12 cellular contexts compared by ENCODE assay signal in genomic region chr12:51369581-51369980, GRCh38. TPM values are rescaled to one million over a fixed set of nuclear protein-coding genes. Genes with fewer than 3 reads are reported as not detected.
DNase-seq lines count a peak whose midpoint lies in the region; ATAC-seq and TF ChIP-seq lines count a peak whose summit lies in the region.
"Had no signal": no experiment of that assay in that cellular context is flagged by ENCODE, and none has a peak within 500 bp of the region (broad histone marks: within the 10 kb centered on the region; RNA-seq: fewer than 3 reads in every experiment).

No MANE protein-coding gene starts in this region.

- H3K27me3 ChIP-seq in BLaER1 treated with 17β-estradiol and CSF1 and Interleukin-3, amounts not matched to agents 10 nM and 100 nM, result peaks cover 51 to 93% (median 80%) of the 10 kb centered on the region in 11 experiments
- H3K27me3 ChIP-seq in SK-N-SH (ENCODE audit: insufficient read depth), result no peaks in the 10 kb centered on the region
- H3K27me3 ChIP-seq: breast epithelium, right lobe of liver, SJCRH30 had no signal

- H3K27ac Mint-ChIP-seq in dendritic cell treated with granulocyte-macrophage colony-stimulating factor and Interleukin-4, amounts not matched to agents 40 ng/mL and 50 ng/mL, for 4 days, result peak overlapping the region; percentile 33

- intact Hi-C loops in dendritic cell treated with granulocyte-macrophage colony-stimulating factor and Interleukin-4, amounts not matched to agents 40 ng/mL and 50 ng/mL, for 4 days (cut with micrococcal nuclease), result no loop called here

- peaks cover 0 to 43% (median 18%) of the 10 kb centered on the region in 11 experiments; a peak in 10 of 22 replicates for H4K20me1 ChIP-seq in BLaER1 treated with 17β-estradiol and CSF1 and Interleukin-3, amounts not matched to agents 10 nM and 100 nM
- no peaks in the 10 kb centered on the region for H4K20me1 ChIP-seq in SK-N-SH (ENCODE audit: insufficient read depth)

- peak overlapping the region; percentile 46 for H3K4me3 Mint-ChIP-seq in dendritic cell treated with granulocyte-macrophage colony-stimulating factor and Interleukin-4, amounts not matched to agents 40 ng/mL and 50 ng/mL, for 4 days
- H3K4me3 Mint-ChIP-seq: H9 had no signal

- H3K9me3 ChIP-seq in BLaER1 treated with 17β-estradiol and CSF1 and Interleukin-3, amounts not matched to agents 10 nM and 100 nM (replicated peaks in 1 of 11), result peaks cover 0 to 19% (median 0%) of the 10 kb centered on the region in 11 experiments; a peak in 6 of 22 replicates
- H3K9me3 ChIP-seq in KOPT-K1 (ENCODE audit: insufficient read depth, low read length, poor library complexity, severe bottlenecking), result no peaks in the 10 kb centered on the region
- H3K9me3 ChIP-seq in SK-N-SH, result no peaks in the 10 kb centered on the region
- H3K9me3 ChIP-seq: breast epithelium, right lobe of liver, SJCRH30 had no signal

- peaks cover 72% of the 10 kb centered on the region for H3K36me3 Mint-ChIP-seq in dendritic cell treated with granulocyte-macrophage colony-stimulating factor and Interleukin-4, amounts not matched to agents 40 ng/mL and 50 ng/mL, for 4 days (ENCODE audit: low read depth)

- peak overlapping the region in 5 of 10 experiments; percentile 21 to 32 (median 28); a peak in 9 of 20 replicates for H3K4me3 ChIP-seq in BLaER1 treated with 17β-estradiol and CSF1 and Interleukin-3, amounts not matched to agents 10 nM and 100 nM
- no peak overlapping the region for H3K4me3 ChIP-seq in SK-N-SH (ENCODE audit: low read depth in 2 of 2, low read length in 1 of 2)
- H3K4me3 ChIP-seq: breast epithelium, right lobe of liver, SJCRH30 had no signal

- WGBS in SK-N-SH (ENCODE audit: low lambda C conversion rate), result 95% methylated on average over 4 of the region's 4 CpGs

- TF ChIP-seq CTCF in SK-N-SH (IDR thresholded peaks at IDR 0.05), result no peak

- peaks cover 15% of the 10 kb centered on the region for H3K27me3 Mint-ChIP-seq in dendritic cell treated with granulocyte-macrophage colony-stimulating factor and Interleukin-4, amounts not matched to agents 40 ng/mL and 50 ng/mL, for 4 days

- H3K9me2 ChIP-seq in SK-N-SH, result no peaks in the 10 kb centered on the region

- no peak for DNase-seq in SK-N-SH
- DNase-seq: erythroblast, H9 had no signal

- CTCF ChIA-PET in SK-N-SH (lab: Yijun Ruan, JAX), result interaction anchor here (1.0 kb wide), 1 partner anchor 28 kb away, joined by 4 read pairs; no protein-coding TSS in a partner anchor

- H3K79me2 ChIP-seq in SK-N-SH (ENCODE audit: insufficient read depth), result no peaks in the 10 kb centered on the region

- peaks cover 28 to 71% (median 44%) of the 10 kb centered on the region in 10 experiments for H3K4me1 ChIP-seq in BLaER1 treated with 17β-estradiol and CSF1 and Interleukin-3, amounts not matched to agents 10 nM and 100 nM
- H3K4me1 ChIP-seq in SK-N-SH (ENCODE audit: control insufficient read depth in 1 of 2, insufficient read depth in 2 of 2, low read depth in 1 of 2, low read length in 1 of 2), result peaks cover 8 to 29% of the 10 kb centered on the region in 2 experiments; a peak in 3 of 4 replicates
- H3K4me1 ChIP-seq: breast epithelium had no signal

- no peak for TF ChIP-seq RAD21 in SK-N-SH (IDR thresholded peaks at IDR 0.05; ENCODE audit: low read length)

- peak overlapping the region in 4 of 11 experiments; percentile 32 to 48 (median 38); a peak in 7 of 22 replicates for H3K9ac ChIP-seq in BLaER1 treated with 17β-estradiol and CSF1 and Interleukin-3, amounts not matched to agents 10 nM and 100 nM
- H3K9ac ChIP-seq in SK-N-SH, result no peak overlapping the region

- H3F3A ChIP-seq in SK-N-SH (replicated peaks; ENCODE audit: insufficient read depth), result peaks cover 12% of the 10 kb centered on the region

- POLR2A ChIA-PET in SK-N-SH (lab: Yijun Ruan, JAX), result no interaction called here

- peak overlapping the region in 9 of 11 experiments; percentile 1 to 69 (median 36); a peak in 14 of 22 replicates for H3K27ac ChIP-seq in BLaER1 treated with 17β-estradiol and CSF1 and Interleukin-3, amounts not matched to agents 10 nM and 100 nM
- H3K27ac ChIP-seq in KOPT-K1 (ENCODE audit: low read depth, low read length, poor library complexity, severe bottlenecking) (peak overlapping the region; percentile 68), SK-N-SH (ENCODE audit: low read depth in 2 of 2, low read length in 1 of 2) (no peak overlapping the region; a peak in 1 of 4 replicates)
- H3K27ac ChIP-seq: breast epithelium, C4-2B, right lobe of liver, SJCRH30 had no signal

- H3K36me3 ChIP-seq in BLaER1 treated with 17β-estradiol and CSF1 and Interleukin-3, amounts not matched to agents 10 nM and 100 nM, result no peaks in the 10 kb centered on the region
- H3K36me3 ChIP-seq in KOPT-K1 (ENCODE audit: insufficient read depth, low read length), result peaks cover 66% of the 10 kb centered on the region
- H3K36me3 ChIP-seq in SK-N-SH (replicated peaks in 1 of 2; ENCODE audit: control insufficient read depth in 1 of 2, insufficient read depth in 2 of 2, low read length in 1 of 2), result no peaks in the 10 kb centered on the region
- H3K36me3 ChIP-seq: breast epithelium, right lobe of liver, SJCRH30 had no signal

- peak overlapping the region; percentile 74 to 93 (median 92) for H3K4me2 ChIP-seq in BLaER1 treated with 17β-estradiol and CSF1 and Interleukin-3, amounts not matched to agents 10 nM and 100 nM
- no peak overlapping the region for H3K4me2 ChIP-seq in SK-N-SH

- H3K4me1 Mint-ChIP-seq in dendritic cell treated with granulocyte-macrophage colony-stimulating factor and Interleukin-4, amounts not matched to agents 40 ng/mL and 50 ng/mL, for 4 days (ENCODE audit: low read depth), result peaks cover 38% of the 10 kb centered on the region

- H3K9me3 Mint-ChIP-seq in dendritic cell treated with granulocyte-macrophage colony-stimulating factor and Interleukin-4, amounts not matched to agents 40 ng/mL and 50 ng/mL, for 4 days, result peaks cover 13% of the 10 kb centered on the region
- H3K9me3 Mint-ChIP-seq: H9 had no signal

- no peak overlapping the region for H2AFZ ChIP-seq in SK-N-SH (ENCODE audit: low read depth)

- no peak for ATAC-seq in HG03432 (IDR thresholded peaks at IDR 0.05; ENCODE audit: unreplicated experiment)
- no peak for ATAC-seq in GM21360 (IDR thresholded peaks at IDR 0.05; ENCODE audit: unreplicated experiment)

- no peak for TF ChIP-seq EP300 in SK-N-SH (IDR thresholded peaks at IDR 0.05; ENCODE audit: borderline replicate concordance in 1 of 2, low read depth in 1 of 2, low read length in 1 of 2)

TF ChIP-seq in SK-N-SH, 30 proteins besides CTCF, POLR2A, EP300 and RAD21:
- TF ChIP-seq NRF1 (IDR thresholded peaks at IDR 0.05; ENCODE audit: low read depth, low read length), result no peak
- TF ChIP-seq SMC3 (IDR thresholded peaks at IDR 0.05; ENCODE audit: low read depth, low read length), result no peak
- no peak for TF ChIP-seq RCOR1 (IDR thresholded peaks at IDR 0.05; ENCODE audit: low read length)
- TF ChIP-seq GATA2 (CRISPR knock-in tag; IDR thresholded peaks at IDR 0.05), result no peak
- TF ChIP-seq JUND (IDR thresholded peaks at IDR 0.05), result no peak
TF ChIP-seq in SK-N-SH: peak in this region for 0.

RNA-seq across cellular contexts. Expression of gene GALNT6, which starts 21.6 kb away (rescaled TPM):
- 0.47 and 0.74 TPM in 2 replicates for polyA plus RNA-seq in SK-N-SH (2012; rRNA removed)
- 0.39 and 0.72 TPM in 2 replicates for polyA plus RNA-seq in SK-N-SH (2012; cell fraction: cytosol; rRNA removed)
- polyA plus RNA-seq in SK-N-SH (2012; cell fraction: nucleus; rRNA removed), result 0.19 and 0.51 TPM in 2 replicates

RNA-seq across cellular contexts. Expression of gene CELA1, which starts 23.1 kb away (rescaled TPM):
- polyA plus RNA-seq in SK-N-SH (2012; rRNA removed), result 0.05 TPM in 1 of 2 replicates, not detected in the other
- 0.03 and 0.04 TPM in 2 replicates for polyA plus RNA-seq in SK-N-SH (2012; cell fraction: cytosol; rRNA removed)
- polyA plus RNA-seq in SK-N-SH (2012; cell fraction: nucleus; rRNA removed), result not detected in 2 replicates

RNA-seq across cellular contexts. Expression of gene BIN2, which starts 45.6 kb away (rescaled TPM):
- polyA plus RNA-seq in SK-N-SH (2012; rRNA removed), result not detected in 2 replicates
- polyA plus RNA-seq in SK-N-SH (2012; cell fraction: cytosol; rRNA removed), result not detected in 2 replicates
- polyA plus RNA-seq in SK-N-SH (2012; cell fraction: nucleus; rRNA removed), result not detected in 2 replicates

RNA-seq across cellular contexts. Expression of gene SLC4A8, which starts 55.0 kb away (rescaled TPM):
- 3.6 and 5.2 TPM in 2 replicates for polyA plus RNA-seq in SK-N-SH (2012; rRNA removed)
- polyA plus RNA-seq in SK-N-SH (2012; cell fraction: cytosol; rRNA removed), result 3.9 TPM in 2 replicates
- polyA plus RNA-seq in SK-N-SH (2012; cell fraction: nucleus; rRNA removed), result 4.2 and 4.9 TPM in 2 replicates

Comparison
In these comparisons a context has a peak if more than half of its experiments do, and no peak if none do; other contexts are left out.
1. H3K27ac ChIP-seq: peak in BLaER1 treated with 17β-estradiol and CSF1 and Interleukin-3, amounts not matched to agents 10 nM and 100 nM (9 of 11) and KOPT-K1 (single experiment); none in SK-N-SH (0 of 2).